Comparison of ENCODE assay signal across 17 cellular contexts in genomic region chr3:194714564-194714963, GRCh38. TPM values are rescaled to one million over a fixed set of nuclear protein-coding genes. Genes with fewer than 3 reads are reported as not detected.
DNase-seq lines count a peak whose midpoint lies in the region; ATAC-seq, FAIRE-seq and TF ChIP-seq lines count a peak whose summit lies in the region.
"Had no signal": no experiment of that assay in that cellular context is flagged by ENCODE, and none has a peak within 500 bp of the region (broad histone marks: within the 10 kb centered on the region; RNA-seq: fewer than 3 reads in every experiment).

No MANE protein-coding gene starts in this region.

- no peaks in the 10 kb centered on the region for H4K20me1 ChIP-seq in mammary epithelial cell (ENCODE audit: insufficient read depth, low read length)
- H4K20me1 ChIP-seq in K562 (replicated peaks; ENCODE audit: control insufficient read depth, insufficient read depth, low read length) = no peaks in the 10 kb centered on the region
- H4K20me1 ChIP-seq: BLaER1 treated with 17β-estradiol and CSF1 and Interleukin-3, amounts not matched to agents 10 nM and 100 nM had no signal

- BruUV-seq in mammary epithelial cell (replicated peaks; lab: Mats Ljungman, UMichigan) (no TSS peak), K562 (replicated peaks; lab: Mats Ljungman, UMichigan) (no TSS peak)

- H3K27me3 Mint-ChIP-seq in natural killer cell (ENCODE audit: low read depth in 2 of 2) = no peaks in the 10 kb centered on the region

- no peak for TF ChIP-seq POLR2A in breast epithelium (IDR thresholded peaks at IDR 0.05)
- TF ChIP-seq POLR2A in K562 (conservative IDR thresholded peaks at IDR 0.05) = no peak

- no peak overlapping the region for H3K4me3 ChIP-seq in breast epithelium
- H3K4me3 ChIP-seq in mammary epithelial cell (replicated peaks in 1 of 3; ENCODE audit: insufficient read depth in 1 of 3, low read depth in 2 of 3, low read length in 3 of 3) = no peak overlapping the region
- no peak overlapping the region for H3K4me3 ChIP-seq in K562
- H3K4me3 ChIP-seq: BLaER1 treated with 17β-estradiol and CSF1 and Interleukin-3, amounts not matched to agents 10 nM and 100 nM had no signal

- H3K27ac Mint-ChIP-seq in natural killer cell = peak overlapping the region; percentile 91 to 92
- H3K27ac Mint-ChIP-seq: HFFc6 had no signal

- H3K4me1 ChIP-seq in breast epithelium (no peaks in the 10 kb centered on the region), mammary epithelial cell (ENCODE audit: insufficient read depth, low read length) (peaks cover 2% of the 10 kb centered on the region), K562 (replicated peaks in 1 of 2; ENCODE audit: control insufficient read depth in 2 of 2, insufficient read depth in 2 of 2, low read length in 2 of 2) (no peaks in the 10 kb centered on the region)

- H3K4me1 Mint-ChIP-seq in natural killer cell = peaks cover 24 to 29% of the 10 kb centered on the region in 2 donors

- H3K9me1 ChIP-seq in K562 (ENCODE audit: control insufficient read depth, insufficient read depth, low read length) = no peaks in the 10 kb centered on the region

- H3K36me3 Mint-ChIP-seq in natural killer cell = no peaks in the 10 kb centered on the region

- 79% methylated on average over 6 of the region's 6 CpGs for WGBS in mammary epithelial cell (ENCODE audit: low coverage, missing lambda C conversion rate)
- under 1% methylated on average over 5 of the region's 6 CpGs for whole genome bisulfite sequencing in K562 (ENCODE audit: insufficient coverage, low coverage, missing lambda C conversion rate)

- ATAC-seq in K562 = peak; percentile 31; the same call in 2 of the 3 replicates
- no peak for ATAC-seq in natural killer cell
- ATAC-seq in GM21423 (IDR thresholded peaks at IDR 0.05; ENCODE audit: unreplicated experiment) = no peak

- TF ChIP-seq EP300 in K562 (IDR thresholded peaks at IDR 0.05; ENCODE audit: low read length) = no peak

- dilution Hi-C loops in mammary epithelial cell (cut with HindIII; ENCODE audit: low sequenced_read_pairs) = loop anchor here (5.0 kb wide), 1 partner anchor 68 kb away; no protein-coding TSS in a partner anchor

- no peak for DNase-seq in breast epithelium (ENCODE audit: low spot score in 2 of 2)
- DNase-seq in mammary epithelial cell = no peak
- DNase-seq in K562 (ENCODE audit: extremely low read depth in 1 of 4, low spot score in 3 of 4) = no peak
- DNase-seq in natural killer cell = no peak
- no peak for DNase-seq in 8988T
- no peak for DNase-seq in activated effector memory CD4-positive, alpha-beta T cell treated with anti-CD3 and anti-CD28 coated beads, Interleukin-2, amount 50 U/mL, for 16 hours
- no peak for DNase-seq in cerebellum (ENCODE audit: low spot score)
- DNase-seq: EL, HFFc6, KG1, NCI-H1436 treated with DMSO at 0.1 percent for 48 hours, NCI-H2029 treated with DMSO at 0.1 percent for 48 hours, NCI-H2227 treated with DMSO at 0.1 percent for 48 hours, NCI-H524 had no signal

- H3K4me3 Mint-ChIP-seq in natural killer cell = peak overlapping the region; percentile 86
- H3K4me3 Mint-ChIP-seq: HFFc6 had no signal

- TF ChIP-seq CTCF in breast epithelium (IDR thresholded peaks at IDR 0.05) (no peak), mammary epithelial cell (conservative IDR thresholded peaks at IDR 0.05 in 1 of 2, IDR thresholded peaks at IDR 0.05 in 1 of 2; ENCODE audit: extremely low read depth in 1 of 2, insufficient read depth in 1 of 2, low read depth in 1 of 2, low read length in 2 of 2) (no peak), K562 (IDR thresholded peaks at IDR 0.05 in 2 of 3, conservative IDR thresholded peaks at IDR 0.05 in 1 of 3; ENCODE audit: insufficient read depth in 2 of 3, low read depth in 1 of 3, low read length in 3 of 3) (no peak), natural killer cell (IDR thresholded peaks at IDR 0.05) (no peak)

- H3K9me3 ChIP-seq in breast epithelium (no peaks in the 10 kb centered on the region), mammary epithelial cell (replicated peaks; ENCODE audit: insufficient read depth, low read length) (no peaks in the 10 kb centered on the region), K562 (replicated peaks; ENCODE audit: control insufficient read depth, insufficient read depth, low read depth, low read length) (no peaks in the 10 kb centered on the region)

- CTCF ChIA-PET in mammary epithelial cell (lab: Charles Lee; ENCODE audit: low non-redundant PET) = no interaction called here
- CTCF ChIA-PET in K562 (lab: Yijun Ruan, JAX; ENCODE audit: low intra/inter-chr PET ratio) = no interaction called here

- H3K9ac ChIP-seq in mammary epithelial cell (ENCODE audit: insufficient read depth, low read length) (no peak overlapping the region), K562 (ENCODE audit: insufficient read depth in 1 of 2, low read depth in 2 of 2, low read length in 2 of 2) (no peak overlapping the region)
- H3K9ac ChIP-seq: BLaER1 treated with 17β-estradiol and CSF1 and Interleukin-3, amounts not matched to agents 10 nM and 100 nM had no signal

- H3K79me2 ChIP-seq in mammary epithelial cell (ENCODE audit: insufficient read depth, low read length) = no peaks in the 10 kb centered on the region
- H3K79me2 ChIP-seq in K562 (ENCODE audit: control insufficient read depth, insufficient read depth, low read length) = no peaks in the 10 kb centered on the region

- H3K27ac ChIP-seq in breast epithelium = peak overlapping the region; percentile 7 to 71
- no peak overlapping the region for H3K27ac ChIP-seq in mammary epithelial cell (ENCODE audit: insufficient read depth, low read depth, low read length)
- no peak overlapping the region for H3K27ac ChIP-seq in K562 (ENCODE audit: extremely low read depth, low read depth, low read length)
- H3K27ac ChIP-seq: BLaER1 treated with 17β-estradiol and CSF1 and Interleukin-3, amounts not matched to agents 10 nM and 100 nM had no signal

- H3K9me3 Mint-ChIP-seq in natural killer cell = no peaks in the 10 kb centered on the region
- H3K9me3 Mint-ChIP-seq: HFFc6 had no signal

- H3K36me3 ChIP-seq in breast epithelium (no peaks in the 10 kb centered on the region), mammary epithelial cell (ENCODE audit: insufficient read depth, low read length) (no peaks in the 10 kb centered on the region), K562 (ENCODE audit: control insufficient read depth, insufficient read depth, low read length) (no peaks in the 10 kb centered on the region)
- H3K36me3 ChIP-seq: BLaER1 treated with 17β-estradiol and CSF1 and Interleukin-3, amounts not matched to agents 10 nM and 100 nM had no signal

- no peak overlapping the region for H2AFZ ChIP-seq in mammary epithelial cell (ENCODE audit: low read depth, low read length)
- H2AFZ ChIP-seq in K562 (ENCODE audit: low read depth, low read length) = no peak overlapping the region

- no peak for TF ChIP-seq RAD21 in K562 (CRISPR knock-in tag; conservative IDR thresholded peaks at IDR 0.05 in 1 of 2, IDR thresholded peaks at IDR 0.05 in 1 of 2)

- no peak for FAIRE-seq in K562 (lab: Jason Lieb, UNC)
- FAIRE-seq: H1 had no signal

- H3K4me2 ChIP-seq in mammary epithelial cell (ENCODE audit: insufficient read depth, low read depth, low read length) (no peak overlapping the region), K562 (ENCODE audit: insufficient read depth, low read length) (no peak overlapping the region)

- in situ Hi-C loops in mammary epithelial cell (cut with MboI; ENCODE audit: low sequenced_read_pairs in 2 of 2) = no loop called here
- in situ Hi-C loops in K562 (cut with MboI) = no loop called here

- intact Hi-C loops in breast epithelium (cut with DNase I; ENCODE audit: low total_unique reads) (no loop called here), mammary epithelial cell (cut with micrococcal nuclease) (no loop called here), K562 (cut with micrococcal nuclease) (no loop called here), natural killer cell (cut with micrococcal nuclease) (no loop called here)

- no peaks in the 10 kb centered on the region for H3K27me3 ChIP-seq in breast epithelium
- no peaks in the 10 kb centered on the region for H3K27me3 ChIP-seq in mammary epithelial cell (ENCODE audit: insufficient read depth, low read length)
- peaks cover 22 to 58% of the 10 kb centered on the region in 2 experiments; a peak in 4 of 5 replicates for H3K27me3 ChIP-seq in K562 (ENCODE audit: control insufficient read depth in 2 of 2, insufficient read depth in 2 of 2, low read length in 2 of 2)
- H3K27me3 ChIP-seq: BLaER1 treated with 17β-estradiol and CSF1 and Interleukin-3, amounts not matched to agents 10 nM and 100 nM had no signal

- POLR2A ChIA-PET in K562 (lab: Yijun Ruan, JAX) = interaction anchor here (0.7 to 1.3 kb wide), 2 partner anchors 11 to 13 kb away, joined by 4 read pairs; no protein-coding TSS in a partner anchor

RNA-seq across cellular contexts. Expression of gene FAM43A, which starts 28.9 kb away (rescaled TPM):
- total RNA-seq in breast epithelium (10 to 100 TPM; 10.1 to 16.7 (median 15.5) TPM), mammary epithelial cell (1 to 10 TPM; 1.2 to 3.0 TPM), K562 (2014; rRNA removed) (0.45 and 0.54 TPM in 2 replicates), K562 (2014; rRNA removed; fragmentation: Illumina TruSeq; extraction: Trizol) (0.16 and 0.18 TPM in 2 replicates), K562 (2015; rRNA removed; fragmentation: Illumina TruSeq; extraction: Trizol) (0.07 and 0.15 TPM in 2 replicates), K562 (2021) (0.74 and 1.2 TPM in 2 replicates), natural killer cell (10 to 100 TPM; 13.2 to 35.2 (median 21.6) TPM), cerebellum (10.9 TPM)
- polyA plus RNA-seq in mammary epithelial cell (0.36 TPM), K562 (2011; rRNA removed) (0.60 and 0.61 TPM in 2 replicates), K562 (2014; fragmentation: Illumina TruSeq; extraction: Trizol) (0.18 and 0.21 TPM in 2 replicates), K562 (2014; fragmentation: Nextera tagmentation; extraction: Ambion mirVana) (under 1 TPM; 0.03 to 0.04 TPM), K562 (2014; rRNA removed) (0.56 and 0.76 TPM in 2 replicates)
- polyA minus RNA-seq in mammary epithelial cell = not detected
- total RNA-seq in K562 (2011; cell fraction: chromatin; rRNA removed; ENCODE audit: low replicate concordance) = 1.8 TPM in 1 of 2 replicates, not detected in the other
- total RNA-seq in K562 (2011; cell fraction: nucleolus; rRNA removed) = 1.1 and 2.3 TPM in 2 replicates
- total RNA-seq in K562 (2011; cell fraction: nucleoplasm; rRNA removed) = 0.46 and 0.73 TPM in 2 replicates
- polyA plus RNA-seq in K562 (2011; cell fraction: cytosol; rRNA removed) = 0.69 and 3.2 TPM in 2 replicates
- 2.0 and 5.0 TPM in 2 replicates for polyA plus RNA-seq in K562 (2011; cell fraction: nucleus; rRNA removed)
- 1.0 and 1.5 TPM in 2 replicates for polyA plus RNA-seq in K562 (2012)
- polyA minus RNA-seq in K562 (2011; rRNA and poly(A)+ RNA removed) = 0.15 and 0.28 TPM in 2 replicates
- polyA minus RNA-seq in K562 (2011; cell fraction: cytosol; rRNA and poly(A)+ RNA removed) = 0.55 and 1.0 TPM in 2 replicates
- 1.3 and 1.7 TPM in 2 replicates for polyA minus RNA-seq in K562 (2011; cell fraction: nucleus; rRNA and poly(A)+ RNA removed)

RNA-seq across cellular contexts. Expression of gene LSG1, which starts 42.6 kb away (rescaled TPM):
- total RNA-seq in breast epithelium = 10 to 100 TPM; 34.9 to 62.3 (median 57.0) TPM
- 10 to 100 TPM; 33.5 to 33.8 TPM for total RNA-seq in mammary epithelial cell
- polyA plus RNA-seq in mammary epithelial cell = 25.9 TPM
- polyA minus RNA-seq in mammary epithelial cell = 49.4 TPM
- 63.6 and 106 TPM in 2 replicates for total RNA-seq in K562 (2011; cell fraction: chromatin; rRNA removed; ENCODE audit: low replicate concordance)
- 56.9 and 58.4 TPM in 2 replicates for total RNA-seq in K562 (2011; cell fraction: nucleolus; rRNA removed)
- total RNA-seq in K562 (2011; cell fraction: nucleoplasm; rRNA removed) = 51.1 and 71.5 TPM in 2 replicates
- total RNA-seq in K562 (2014; rRNA removed) = 45.4 and 59.8 TPM in 2 replicates
- total RNA-seq in K562 (2014; rRNA removed; fragmentation: Illumina TruSeq; extraction: Trizol) = 56.5 and 59.8 TPM in 2 replicates
- total RNA-seq in K562 (2015; rRNA removed; fragmentation: Illumina TruSeq; extraction: Trizol) = 68.4 and 73.7 TPM in 2 replicates
- 35.2 and 37.9 TPM in 2 replicates for total RNA-seq in K562 (2021)
- polyA plus RNA-seq in K562 (2011; rRNA removed) = 50.5 and 55.7 TPM in 2 replicates
- polyA plus RNA-seq in K562 (2011; cell fraction: cytosol; rRNA removed) = 21.2 and 29.8 TPM in 2 replicates
- 58.3 and 70.1 TPM in 2 replicates for polyA plus RNA-seq in K562 (2011; cell fraction: nucleus; rRNA removed)
- polyA plus RNA-seq in K562 (2012) = 21.9 and 36.2 TPM in 2 replicates
- polyA plus RNA-seq in K562 (2014; fragmentation: Illumina TruSeq; extraction: Trizol) = 49.4 and 55.5 TPM in 2 replicates
- 10 to 100 TPM; 14.9 to 23.0 TPM for polyA plus RNA-seq in K562 (2014; fragmentation: Nextera tagmentation; extraction: Ambion mirVana)
- polyA plus RNA-seq in K562 (2014; rRNA removed) = 39.5 and 46.7 TPM in 2 replicates
- polyA minus RNA-seq in K562 (2011; rRNA and poly(A)+ RNA removed) = 71.0 and 90.5 TPM in 2 replicates
- 29.7 and 38.5 TPM in 2 replicates for polyA minus RNA-seq in K562 (2011; cell fraction: cytosol; rRNA and poly(A)+ RNA removed)
- 41.5 and 62.8 TPM in 2 replicates for polyA minus RNA-seq in K562 (2011; cell fraction: nucleus; rRNA and poly(A)+ RNA removed)
- total RNA-seq in natural killer cell = 10 to 100 TPM; 56.4 to 67.6 (median 64.9) TPM
- total RNA-seq in cerebellum = 30.7 TPM

Comparison
In these comparisons a context has a peak if more than half of its experiments do, and no peak if none do; other contexts are left out.
1. H3K27ac ChIP-seq: peak in breast epithelium (2 of 2); none in mammary epithelial cell (single experiment) and K562 (single experiment).